In the genomic region with DNA sequence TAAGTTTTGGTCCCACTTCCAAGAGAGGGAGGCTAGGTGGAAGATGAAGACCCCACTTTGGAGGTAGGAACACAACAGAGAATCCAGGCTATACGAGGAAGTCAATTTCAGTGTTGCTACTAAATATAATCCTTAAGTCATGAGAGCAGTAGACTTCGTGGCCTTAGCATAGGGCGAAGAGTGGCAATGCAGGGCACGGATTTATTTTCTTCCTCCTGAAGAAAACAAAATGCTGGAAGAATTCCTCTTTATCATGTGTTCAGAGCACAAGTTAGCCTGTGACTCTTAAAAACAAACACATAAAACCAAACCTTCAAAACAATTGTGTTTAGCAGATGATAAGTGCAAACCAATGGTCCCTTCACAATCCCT, we compare ENCODE assay signal across 1 cellular context.
TF ChIP-seq lines count a peak whose summit lies in the region.

No MANE protein-coding gene starts in this region.

TF ChIP-seq in IMR-90, 13 proteins besides CTCF, POLR2A, EP300 and RAD21:
- TF ChIP-seq CHD1 (IDR thresholded peaks at IDR 0.05; ENCODE audit: low read depth, low read length), result no peak
- no peak for TF ChIP-seq MAZ (IDR thresholded peaks at IDR 0.05; ENCODE audit: borderline replicate concordance, low read depth, low read length)
- TF ChIP-seq RFX5 (IDR thresholded peaks at IDR 0.05; ENCODE audit: low read depth, low read length), result no peak
- TF ChIP-seq BHLHE40 (IDR thresholded peaks at IDR 0.05; ENCODE audit: low read depth, low read length), result no peak
- TF ChIP-seq MXI1 (IDR thresholded peaks at IDR 0.05; ENCODE audit: borderline replicate concordance, low read depth, low read length), result no peak
- no peak for TF ChIP-seq CEBPB (IDR thresholded peaks at IDR 0.05; ENCODE audit: low read depth, low read length)
- TF ChIP-seq, protein P1, sequence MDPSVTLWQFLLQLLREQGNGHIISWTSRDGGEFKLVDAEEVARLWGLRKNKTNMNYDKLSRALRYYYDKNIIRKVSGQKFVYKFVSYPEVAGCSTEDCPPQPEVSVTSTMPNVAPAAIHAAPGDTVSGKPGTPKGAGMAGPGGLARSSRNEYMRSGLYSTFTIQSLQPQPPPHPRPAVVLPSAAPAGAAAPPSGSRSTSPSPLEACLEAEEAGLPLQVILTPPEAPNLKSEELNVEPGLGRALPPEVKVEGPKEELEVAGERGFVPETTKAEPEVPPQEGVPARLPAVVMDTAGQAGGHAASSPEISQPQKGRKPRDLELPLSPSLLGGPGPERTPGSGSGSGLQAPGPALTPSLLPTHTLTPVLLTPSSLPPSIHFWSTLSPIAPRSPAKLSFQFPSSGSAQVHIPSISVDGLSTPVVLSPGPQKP (IDR thresholded peaks at IDR 0.05; ENCODE audit: borderline replicate concordance, low read depth, low read length), result no peak
- no peak for TF ChIP-seq RCOR1 (IDR thresholded peaks at IDR 0.05; ENCODE audit: insufficient replicate concordance, low read length)
- no peak for TF ChIP-seq MAFK (IDR thresholded peaks at IDR 0.05; ENCODE audit: low read depth, low read length)
- no peak for TF ChIP-seq FOS (IDR thresholded peaks at IDR 0.05; ENCODE audit: low read depth, low read length)
